8 cellular contexts compared by ENCODE assay signal in genomic region chr17:35088647-35088910, GRCh38. TPM values are rescaled to one million over a fixed set of nuclear protein-coding genes. Genes with fewer than 3 reads are reported as not detected.
A peak's percentile ranks its signal among the peaks of the same experiment; 100 is the strongest.
DNase-seq lines count a peak whose midpoint lies in the region; FAIRE-seq and TF ChIP-seq lines count a peak whose summit lies in the region.

No MANE protein-coding gene starts in this region.

- H3K9ac ChIP-seq in SK-N-SH: peak overlapping the region; percentile 86
- H3K9ac ChIP-seq in fibroblast of lung (ENCODE audit: insufficient read depth, low read length): peak overlapping the region; percentile 76

- peak overlapping the region; percentile 71 to 81 for H3K27ac ChIP-seq in SK-N-SH (ENCODE audit: low read depth in 2 of 2, low read length in 1 of 2)
- peak overlapping the region; percentile 75 for H3K27ac ChIP-seq in fibroblast of lung (ENCODE audit: insufficient read depth, low read length)
- peak overlapping the region; percentile 95 to 96 for H3K27ac ChIP-seq in prostate gland

- no peak for TF ChIP-seq RAD21 in SK-N-SH (IDR thresholded peaks at IDR 0.05; ENCODE audit: low read length)

- H4K20me1 ChIP-seq in SK-N-SH (ENCODE audit: insufficient read depth): no peaks in the 10 kb centered on the region
- no peaks in the 10 kb centered on the region for H4K20me1 ChIP-seq in fibroblast of lung (ENCODE audit: control insufficient read depth, extremely low read depth, insufficient read depth, low read length)

- TF ChIP-seq CTCF in SK-N-SH (IDR thresholded peaks at IDR 0.05) (no peak), fibroblast of lung (conservative IDR thresholded peaks at IDR 0.05 in 1 of 2, IDR thresholded peaks at IDR 0.05 in 1 of 2; ENCODE audit: low read depth in 1 of 2, low read length in 2 of 2) (no peak), prostate gland (IDR thresholded peaks at IDR 0.05) (no peak)

- 0% methylated on average over 11 of the region's 13 CpGs for WGBS in SK-N-SH (ENCODE audit: low lambda C conversion rate)
- WGBS in prostate gland: 0% methylated on average over 13 of the region's 13 CpGs

- H3K4me3 Mint-ChIP-seq in activated naive CD4-positive, alpha-beta T cell treated with anti-CD3 and anti-CD28 coated beads, Interleukin-2, amount 10 ng/mL, durations not matched to agents 7 days and 5 days: peak overlapping the region; percentile 89

- H3K27ac Mint-ChIP-seq in activated naive CD4-positive, alpha-beta T cell treated with anti-CD3 and anti-CD28 coated beads, Interleukin-2, amount 10 ng/mL, durations not matched to agents 7 days and 5 days: peak overlapping the region; percentile 89

- peaks cover 11% of the 10 kb centered on the region for H3F3A ChIP-seq in SK-N-SH (replicated peaks; ENCODE audit: insufficient read depth)

- POLR2A ChIA-PET in SK-N-SH (lab: Yijun Ruan, JAX): no interaction called here

- peak overlapping the region; percentile 75 for H2AFZ ChIP-seq in SK-N-SH (ENCODE audit: low read depth)
- peak overlapping the region; percentile 4 for H2AFZ ChIP-seq in fibroblast of lung (ENCODE audit: low read length)

- H3K9me3 Mint-ChIP-seq in activated naive CD4-positive, alpha-beta T cell treated with anti-CD3 and anti-CD28 coated beads, Interleukin-2, amount 10 ng/mL, durations not matched to agents 7 days and 5 days: no peaks in the 10 kb centered on the region

- H3K79me2 ChIP-seq in SK-N-SH (ENCODE audit: insufficient read depth): peaks cover 49% of the 10 kb centered on the region
- H3K79me2 ChIP-seq in fibroblast of lung (ENCODE audit: control insufficient read depth, insufficient read depth, low read length): peaks cover 45% of the 10 kb centered on the region

- peaks cover 54% of the 10 kb centered on the region for H3K4me1 Mint-ChIP-seq in activated naive CD4-positive, alpha-beta T cell treated with anti-CD3 and anti-CD28 coated beads, Interleukin-2, amount 10 ng/mL, durations not matched to agents 7 days and 5 days

- H3K4me3 ChIP-seq in SK-N-SH (ENCODE audit: low read depth in 2 of 2, low read length in 1 of 2) (peak overlapping the region; percentile 83 to 92), fibroblast of lung (replicated peaks in 1 of 4; ENCODE audit: control extremely low read depth in 1 of 4, insufficient read depth in 1 of 4, low read depth in 3 of 4, low read length in 4 of 4) (peak overlapping the region; percentile 54 to 96 (median 84)), prostate gland (peak overlapping the region; percentile 89 to 90)

- H3K4me1 ChIP-seq in SK-N-SH (ENCODE audit: control insufficient read depth in 1 of 2, insufficient read depth in 2 of 2, low read depth in 1 of 2, low read length in 1 of 2) (peaks cover 12 to 22% of the 10 kb centered on the region in 2 experiments; a peak in 3 of 4 replicates), fibroblast of lung (ENCODE audit: control insufficient read depth, extremely low read depth, insufficient read depth, low read length) (peaks cover 5% of the 10 kb centered on the region), prostate gland (replicated peaks) (no peaks in the 10 kb centered on the region)

- intact Hi-C loops in prostate gland (cut with DNase I): loop anchor here (2.0 kb wide), 1 partner anchor 128 kb away; the partner anchor contains the start of genes CCT6B and ZNF830

- TF ChIP-seq POLR2A in prostate gland (IDR thresholded peaks at IDR 0.05) (no peak), H54 (IDR thresholded peaks at IDR 0.05; ENCODE audit: low read depth, low read length) (no peak)

- no peaks in the 10 kb centered on the region for H3K9me2 ChIP-seq in SK-N-SH

- H3K4me2 ChIP-seq in SK-N-SH (peak overlapping the region; percentile 95), fibroblast of lung (ENCODE audit: extremely low read depth, insufficient read depth, low read length) (peak overlapping the region; percentile 94)

- no peak for FAIRE-seq in H54 (lab: Jason Lieb, UNC)

- H3K36me3 ChIP-seq in SK-N-SH (replicated peaks in 1 of 2; ENCODE audit: control insufficient read depth in 1 of 2, insufficient read depth in 2 of 2, low read length in 1 of 2): no peaks in the 10 kb centered on the region
- no peaks in the 10 kb centered on the region for H3K36me3 ChIP-seq in fibroblast of lung (ENCODE audit: control insufficient read depth, insufficient read depth, low read length)
- H3K36me3 ChIP-seq in prostate gland: no peaks in the 10 kb centered on the region

- H3K36me3 Mint-ChIP-seq in activated naive CD4-positive, alpha-beta T cell treated with anti-CD3 and anti-CD28 coated beads, Interleukin-2, amount 10 ng/mL, durations not matched to agents 7 days and 5 days: peaks cover 2% of the 10 kb centered on the region

- CTCF ChIA-PET in activated naive CD4-positive, alpha-beta T cell treated with anti-CD3 and anti-CD28 coated beads, Interleukin-2, amount 10 ng/mL, durations not matched to agents 7 days and 5 days (lab: Charles Lee): interaction anchor here (1.0 to 2.4 kb wide), 4 partner anchors 25 to 90 kb away, joined by 3 to 8 read pairs (median 5); partner anchors contain the start of gene RFFL
- CTCF ChIA-PET in SK-N-SH (lab: Yijun Ruan, JAX): interaction anchor here (1.0 to 1.9 kb wide), 3 partner anchors 14 to 107 kb away, joined by 3 to 4 read pairs (median 3); no protein-coding TSS in a partner anchor

- no peak for TF ChIP-seq EP300 in SK-N-SH (IDR thresholded peaks at IDR 0.05; ENCODE audit: borderline replicate concordance in 1 of 2, low read depth in 1 of 2, low read length in 1 of 2)

- H3K27me3 ChIP-seq in SK-N-SH (ENCODE audit: insufficient read depth) (no peaks in the 10 kb centered on the region), fibroblast of lung (ENCODE audit: control insufficient read depth, insufficient read depth, low read length) (no peaks in the 10 kb centered on the region), prostate gland (replicated peaks; ENCODE audit: insufficient read depth) (no peaks in the 10 kb centered on the region)

- no peaks in the 10 kb centered on the region for H3K27me3 Mint-ChIP-seq in activated naive CD4-positive, alpha-beta T cell treated with anti-CD3 and anti-CD28 coated beads, Interleukin-2, amount 10 ng/mL, durations not matched to agents 7 days and 5 days

- H3K9me3 ChIP-seq in SK-N-SH (no peaks in the 10 kb centered on the region), fibroblast of lung (ENCODE audit: control insufficient read depth, insufficient read depth, low read depth, low read length) (no peaks in the 10 kb centered on the region), prostate gland (no peaks in the 10 kb centered on the region)

- DNase-seq in activated naive CD4-positive, alpha-beta T cell treated with anti-CD3 and anti-CD28 coated beads, Interleukin-2, amount 10 ng/mL, durations not matched to agents 7 days and 5 days: no peak
- DNase-seq in activated naive CD4-positive, alpha-beta T cell treated with anti-CD3 and anti-CD28 coated beads, Interleukin-2, amount 50 U/mL, for 16 hours: no peak
- DNase-seq in SK-N-SH (no peak), fibroblast of lung (ENCODE audit: low read depth in 2 of 2) (no peak), prostate gland (ENCODE audit: low spot score) (peak; percentile 38), NK-92 (lab: John Stamatoyannopoulos, UW; ENCODE audit: unreplicated experiment) (no peak), H54 (ENCODE audit: insufficient read length, low spot score) (no peak)
- DNase-seq in stimulated activated CD4-positive, alpha-beta T cell treated with anti-CD3 and anti-CD28 coated beads, Interleukin-4, amount 100 ng/mL, for 1 hour: no peak

TF ChIP-seq in SK-N-SH, 30 proteins besides CTCF, POLR2A, EP300 and RAD21:
- TF ChIP-seq YY1 (IDR thresholded peaks at IDR 0.05; ENCODE audit: low read depth): 0 out of 2 replicates have a peak, but pooled peaks have one; percentile 14
- no peak for TF ChIP-seq FOXM1 (IDR thresholded peaks at IDR 0.05; ENCODE audit: low read depth)

RNA-seq across cellular contexts. Expression of gene RFFL, which starts 25.1 kb away (rescaled TPM):
- polyA plus RNA-seq in SK-N-SH (2012; rRNA removed): 10.1 and 12.7 TPM in 2 replicates
- polyA plus RNA-seq in SK-N-SH (2012; cell fraction: cytosol; rRNA removed): 9.4 and 13.4 TPM in 2 replicates
- 11.3 and 13.1 TPM in 2 replicates for polyA plus RNA-seq in SK-N-SH (2012; cell fraction: nucleus; rRNA removed)
- total RNA-seq in fibroblast of lung: 5.6 and 10.1 TPM in 2 replicates
- 15.9 and 26.8 TPM in 2 replicates for polyA plus RNA-seq in fibroblast of lung
- polyA plus RNA-seq in fibroblast of lung (2012): 10.2 and 20.7 TPM in 2 replicates
- polyA minus RNA-seq in fibroblast of lung (ENCODE audit: low replicate concordance): 60.4 and 165 TPM in 2 replicates
- total RNA-seq in prostate gland: 10 to 100 TPM; 46.6 to 51.3 TPM

RNA-seq across cellular contexts. Expression of gene RAD51D, which starts 31.1 kb away (rescaled TPM):
- polyA plus RNA-seq in SK-N-SH (2012; rRNA removed) (11.6 and 13.7 TPM in 2 replicates), fibroblast of lung (15.1 and 15.6 TPM in 2 replicates)
- polyA plus RNA-seq in SK-N-SH (2012; cell fraction: cytosol; rRNA removed): 7.0 and 9.5 TPM in 2 replicates
- polyA plus RNA-seq in SK-N-SH (2012; cell fraction: nucleus; rRNA removed): 14.6 and 19.5 TPM in 2 replicates
- total RNA-seq in fibroblast of lung (9.8 and 12.6 TPM in 2 replicates), prostate gland (10 to 100 TPM in 1 of 2 donors, 1 to 10 TPM in 1; 9.9 to 12.0 TPM)
- 12.3 and 13.9 TPM in 2 replicates for polyA plus RNA-seq in fibroblast of lung (2012)
- polyA minus RNA-seq in fibroblast of lung (ENCODE audit: low replicate concordance): 18.7 and 24.6 TPM in 2 replicates

RNA-seq across cellular contexts. Expression of gene FNDC8, which starts 32.8 kb away (rescaled TPM):
- polyA plus RNA-seq in SK-N-SH (2012; rRNA removed) (not detected in 2 replicates), fibroblast of lung (not detected in 2 replicates)
- polyA plus RNA-seq in SK-N-SH (2012; cell fraction: cytosol; rRNA removed): not detected in 2 replicates
- polyA plus RNA-seq in SK-N-SH (2012; cell fraction: nucleus; rRNA removed): not detected in 2 replicates
- total RNA-seq in fibroblast of lung (not detected in 2 replicates), prostate gland (1 to 10 TPM in 1 of 2 donors, not detected in 1; 4.6 TPM)
- polyA plus RNA-seq in fibroblast of lung (2012): not detected in 2 replicates
- polyA minus RNA-seq in fibroblast of lung (ENCODE audit: low replicate concordance): not detected in 2 replicates

RNA-seq across cellular contexts. Expression of gene NLE1, which starts 53.5 kb away (rescaled TPM):
- polyA plus RNA-seq in SK-N-SH (2012; rRNA removed) (22.1 and 25.3 TPM in 2 replicates), fibroblast of lung (9.4 and 10.9 TPM in 2 replicates)
- polyA plus RNA-seq in SK-N-SH (2012; cell fraction: cytosol; rRNA removed): 8.5 and 14.7 TPM in 2 replicates
- 32.8 and 38.6 TPM in 2 replicates for polyA plus RNA-seq in SK-N-SH (2012; cell fraction: nucleus; rRNA removed)
- total RNA-seq in fibroblast of lung (20.5 and 22.3 TPM in 2 replicates), prostate gland (10 to 100 TPM; 12.5 to 17.7 TPM)
- 13.1 and 15.0 TPM in 2 replicates for polyA plus RNA-seq in fibroblast of lung (2012)
- polyA minus RNA-seq in fibroblast of lung (ENCODE audit: low replicate concordance): 26.4 and 39.1 TPM in 2 replicates

RNA-seq across cellular contexts. Expression of gene UNC45B, which starts 59.0 kb away (rescaled TPM):
- polyA plus RNA-seq in SK-N-SH (2012; rRNA removed): not detected in 2 replicates
- polyA plus RNA-seq in SK-N-SH (2012; cell fraction: cytosol; rRNA removed): not detected in 2 replicates
- polyA plus RNA-seq in SK-N-SH (2012; cell fraction: nucleus; rRNA removed): not detected in 2 replicates
- total RNA-seq in fibroblast of lung: not detected in 2 replicates
- not detected in 2 replicates for polyA plus RNA-seq in fibroblast of lung
- not detected in 2 replicates for polyA plus RNA-seq in fibroblast of lung (2012)
- not detected in 2 replicates for polyA minus RNA-seq in fibroblast of lung (ENCODE audit: low replicate concordance)
- total RNA-seq in prostate gland: under 1 TPM in 1 of 2 donors, not detected in 1; 0.96 TPM
